ENCODE assay signal across 1 cellular context in genomic region chr2:222074674-222075073, GRCh38.
TF ChIP-seq lines count a peak whose summit lies in the region.

No MANE protein-coding gene starts in this region.

TF ChIP-seq in H1, 55 proteins besides CTCF, POLR2A, EP300 and RAD21:
- TF ChIP-seq POU5F1 (IDR thresholded peaks at IDR 0.05; ENCODE audit: low read depth, low read length) (peak; percentile 63; the same call in 1 of the 2 replicates), GABPA (IDR thresholded peaks at IDR 0.05; ENCODE audit: borderline replicate concordance, insufficient read depth, low read length) (no peak), RXRA (IDR thresholded peaks at IDR 0.05; ENCODE audit: insufficient read depth, low read depth, low read length) (no peak)
- TF ChIP-seq, protein P1, sequence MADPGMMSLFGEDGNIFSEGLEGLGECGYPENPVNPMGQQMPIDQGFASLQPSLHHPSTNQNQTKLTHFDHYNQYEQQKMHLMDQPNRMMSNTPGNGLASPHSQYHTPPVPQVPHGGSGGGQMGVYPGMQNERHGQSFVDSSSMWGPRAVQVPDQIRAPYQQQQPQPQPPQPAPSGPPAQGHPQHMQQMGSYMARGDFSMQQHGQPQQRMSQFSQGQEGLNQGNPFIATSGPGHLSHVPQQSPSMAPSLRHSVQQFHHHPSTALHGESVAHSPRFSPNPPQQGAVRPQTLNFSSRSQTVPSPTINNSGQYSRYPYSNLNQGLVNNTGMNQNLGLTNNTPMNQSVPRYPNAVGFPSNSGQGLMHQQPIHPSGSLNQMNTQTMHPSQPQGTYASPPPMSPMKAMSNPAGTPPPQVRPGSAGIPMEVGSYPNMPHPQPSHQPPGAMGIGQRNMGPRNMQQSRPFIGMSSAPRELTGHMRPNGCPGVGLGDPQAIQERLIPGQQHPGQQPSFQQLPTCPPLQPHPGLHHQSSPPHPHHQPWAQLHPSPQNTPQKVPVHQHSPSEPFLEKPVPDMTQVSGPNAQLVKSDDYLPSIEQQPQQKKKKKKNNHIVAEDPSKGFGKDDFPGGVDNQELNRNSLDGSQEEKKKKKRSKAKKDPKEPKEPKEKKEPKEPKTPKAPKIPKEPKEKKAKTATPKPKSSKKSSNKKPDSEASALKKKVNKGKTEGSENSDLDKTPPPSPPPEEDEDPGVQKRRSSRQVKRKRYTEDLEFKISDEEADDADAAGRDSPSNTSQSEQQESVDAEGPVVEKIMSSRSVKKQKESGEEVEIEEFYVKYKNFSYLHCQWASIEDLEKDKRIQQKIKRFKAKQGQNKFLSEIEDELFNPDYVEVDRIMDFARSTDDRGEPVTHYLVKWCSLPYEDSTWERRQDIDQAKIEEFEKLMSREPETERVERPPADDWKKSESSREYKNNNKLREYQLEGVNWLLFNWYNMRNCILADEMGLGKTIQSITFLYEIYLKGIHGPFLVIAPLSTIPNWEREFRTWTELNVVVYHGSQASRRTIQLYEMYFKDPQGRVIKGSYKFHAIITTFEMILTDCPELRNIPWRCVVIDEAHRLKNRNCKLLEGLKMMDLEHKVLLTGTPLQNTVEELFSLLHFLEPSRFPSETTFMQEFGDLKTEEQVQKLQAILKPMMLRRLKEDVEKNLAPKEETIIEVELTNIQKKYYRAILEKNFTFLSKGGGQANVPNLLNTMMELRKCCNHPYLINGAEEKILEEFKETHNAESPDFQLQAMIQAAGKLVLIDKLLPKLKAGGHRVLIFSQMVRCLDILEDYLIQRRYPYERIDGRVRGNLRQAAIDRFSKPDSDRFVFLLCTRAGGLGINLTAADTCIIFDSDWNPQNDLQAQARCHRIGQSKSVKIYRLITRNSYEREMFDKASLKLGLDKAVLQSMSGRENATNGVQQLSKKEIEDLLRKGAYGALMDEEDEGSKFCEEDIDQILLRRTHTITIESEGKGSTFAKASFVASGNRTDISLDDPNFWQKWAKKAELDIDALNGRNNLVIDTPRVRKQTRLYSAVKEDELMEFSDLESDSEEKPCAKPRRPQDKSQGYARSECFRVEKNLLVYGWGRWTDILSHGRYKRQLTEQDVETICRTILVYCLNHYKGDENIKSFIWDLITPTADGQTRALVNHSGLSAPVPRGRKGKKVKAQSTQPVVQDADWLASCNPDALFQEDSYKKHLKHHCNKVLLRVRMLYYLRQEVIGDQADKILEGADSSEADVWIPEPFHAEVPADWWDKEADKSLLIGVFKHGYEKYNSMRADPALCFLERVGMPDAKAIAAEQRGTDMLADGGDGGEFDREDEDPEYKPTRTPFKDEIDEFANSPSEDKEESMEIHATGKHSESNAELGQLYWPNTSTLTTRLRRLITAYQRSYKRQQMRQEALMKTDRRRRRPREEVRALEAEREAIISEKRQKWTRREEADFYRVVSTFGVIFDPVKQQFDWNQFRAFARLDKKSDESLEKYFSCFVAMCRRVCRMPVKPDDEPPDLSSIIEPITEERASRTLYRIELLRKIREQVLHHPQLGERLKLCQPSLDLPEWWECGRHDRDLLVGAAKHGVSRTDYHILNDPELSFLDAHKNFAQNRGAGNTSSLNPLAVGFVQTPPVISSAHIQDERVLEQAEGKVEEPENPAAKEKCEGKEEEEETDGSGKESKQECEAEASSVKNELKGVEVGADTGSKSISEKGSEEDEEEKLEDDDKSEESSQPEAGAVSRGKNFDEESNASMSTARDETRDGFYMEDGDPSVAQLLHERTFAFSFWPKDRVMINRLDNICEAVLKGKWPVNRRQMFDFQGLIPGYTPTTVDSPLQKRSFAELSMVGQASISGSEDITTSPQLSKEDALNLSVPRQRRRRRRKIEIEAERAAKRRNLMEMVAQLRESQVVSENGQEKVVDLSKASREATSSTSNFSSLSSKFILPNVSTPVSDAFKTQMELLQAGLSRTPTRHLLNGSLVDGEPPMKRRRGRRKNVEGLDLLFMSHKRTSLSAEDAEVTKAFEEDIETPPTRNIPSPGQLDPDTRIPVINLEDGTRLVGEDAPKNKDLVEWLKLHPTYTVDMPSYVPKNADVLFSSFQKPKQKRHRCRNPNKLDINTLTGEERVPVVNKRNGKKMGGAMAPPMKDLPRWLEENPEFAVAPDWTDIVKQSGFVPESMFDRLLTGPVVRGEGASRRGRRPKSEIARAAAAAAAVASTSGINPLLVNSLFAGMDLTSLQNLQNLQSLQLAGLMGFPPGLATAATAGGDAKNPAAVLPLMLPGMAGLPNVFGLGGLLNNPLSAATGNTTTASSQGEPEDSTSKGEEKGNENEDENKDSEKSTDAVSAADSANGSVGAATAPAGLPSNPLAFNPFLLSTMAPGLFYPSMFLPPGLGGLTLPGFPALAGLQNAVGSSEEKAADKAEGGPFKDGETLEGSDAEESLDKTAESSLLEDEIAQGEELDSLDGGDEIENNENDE (IDR thresholded peaks at IDR 0.05; ENCODE audit: insufficient replicate concordance, low read length), result peak; percentile 39
